In genomic region chr13:45784755-45785675, GRCh38 we compare ENCODE assay signal across 9 cellular contexts.
"Had no signal": no experiment of that assay in that cellular context is flagged by ENCODE, and none has a peak within 500 bp of the region (broad histone marks: within the 10 kb centered on the region; RNA-seq: fewer than 3 reads in every experiment).

No MANE protein-coding gene starts in this region.

- ATAC-seq: effector memory CD8-positive, alpha-beta T cell had no signal

- H3K27me3 ChIP-seq: ovary, stomach had no signal

- H3K9me3 ChIP-seq: left ventricle myocardium inferior, ovary, stomach, thoracic aorta had no signal

- H3K27ac ChIP-seq: left ventricle myocardium inferior, ovary, stomach, thoracic aorta had no signal

- DNase-seq: activated CD4-positive, alpha-beta T cell treated with anti-CD3 and anti-CD28 coated beads, Interleukin-2, amount 50 U/mL, for 48 hours; activated naive CD4-positive, alpha-beta T cell treated with Interleukin-2 at 50 U/mL for 16 hours; effector memory CD8-positive, alpha-beta T cell; left ventricle myocardium inferior; mesendoderm; ovary; stimulated activated CD4-positive, alpha-beta T cell treated with anti-CD3 and anti-CD28 coated beads, Interleukin-4, amount 100 ng/mL, for 4 hours; stomach had no signal

- H3K4me3 ChIP-seq: left ventricle myocardium inferior, ovary, stomach, thoracic aorta had no signal

- H3K36me3 ChIP-seq: left ventricle myocardium inferior, ovary, stomach, thoracic aorta had no signal
